ENCODE assay signal across 33 cellular contexts in genomic region chr2:50466694-50467093, GRCh38.
"Had no signal": no experiment of that assay in that cellular context is flagged by ENCODE, and none has a peak within 500 bp of the region (broad histone marks: within the 10 kb centered on the region; RNA-seq: fewer than 3 reads in every experiment).

No MANE protein-coding gene starts in this region.

- H3K4me1 Mint-ChIP-seq: activated CD4-positive, alpha-beta T cell treated with anti-CD3 and anti-CD28 coated beads for 36 hours; activated CD4-positive, alpha-beta T cell treated with anti-CD3 and anti-CD28 coated beads, Interleukin-2, amount 10 ng/mL, durations not matched to agents 24 days and 14 days; activated CD8-positive, alpha-beta memory T cell treated with anti-CD3 and anti-CD28 coated beads, Interleukin-2, amount 10 ng/mL, durations not matched to agents 7 days and 5 days; activated naive CD4-positive, alpha-beta T cell treated with anti-CD3 and anti-CD28 coated beads, Interleukin-2, amount 50 U/mL, for 24 hours; activated naive CD8-positive, alpha-beta T cell treated with anti-CD3 and anti-CD28 coated beads for 36 hours; activated naive CD8-positive, alpha-beta T cell treated with anti-CD3 and anti-CD28 coated beads, Interleukin-2, amount 50 U/mL, for 24 hours had no signal

- H3K9me3 ChIP-seq: adrenal gland, body of pancreas, breast epithelium, colonic mucosa had no signal

- H3K27ac ChIP-seq: adrenal gland, body of pancreas, breast epithelium, cardiac muscle cell, colonic mucosa, dorsolateral prefrontal cortex had no signal

- H3K36me3 ChIP-seq: adrenal gland, breast epithelium, cardiac muscle cell, colonic mucosa had no signal

- DNase-seq: activated CD4-positive, alpha-beta memory T cell treated with anti-CD3 and anti-CD28 coated beads for 36 hours; activated CD4-positive, alpha-beta T cell treated with anti-CD3 and anti-CD28 coated beads for 36 hours; activated CD4-positive, alpha-beta T cell treated with anti-CD3 and anti-CD28 coated beads, Interleukin-2, amount 10 ng/mL, durations not matched to agents 24 days and 14 days; activated CD4-positive, CD25-positive, alpha-beta regulatory T cell; activated CD4-positive, CD25-positive, alpha-beta regulatory T cell treated with anti-CD3 and anti-CD28 coated beads, Interleukin-2, amount 50 U/mL, for 72 hours; activated CD8-positive, alpha-beta memory T cell treated with anti-CD3 and anti-CD28 coated beads, Interleukin-2, amount 10 ng/mL, durations not matched to agents 7 days and 5 days; activated CD8-positive, alpha-beta memory T cell treated with anti-CD3 and anti-CD28 coated beads, Interleukin-2, amount 50 U/mL, for 4 hours; activated CD8-positive, alpha-beta T cell treated with anti-CD3 and anti-CD28 coated beads, Interleukin-2, amount 10 ng/mL, durations not matched to agents 7 days and 5 days; activated effector memory CD4-positive, alpha-beta T cell treated with anti-CD3 and anti-CD28 coated beads, Interleukin-2, amount 50 U/mL, for 16 hours; activated naive CD4-positive, alpha-beta T cell treated with anti-CD3 and anti-CD28 coated beads for 36 hours; activated naive CD8-positive, alpha-beta T cell treated with anti-CD3 and anti-CD28 coated beads for 36 hours; activated naive CD8-positive, alpha-beta T cell treated with anti-CD3 and anti-CD28 coated beads, Interleukin-2, amount 50 U/mL, for 24 hours; activated T-cell treated with anti-CD3 and anti-CD28 coated beads, Interleukin-2, amount 50 U/mL, for 1 hour; activated T-cell treated with anti-CD3 and anti-CD28 coated beads, Interleukin-2, amount 50 U/mL, for 48 hours; adrenal gland; amygdala; aorta; body of pancreas; central memory CD4-positive, alpha-beta T cell; cerebellar nuclear complex; colonic mucosa; dorsolateral prefrontal cortex; effector memory CD4-positive, alpha-beta T cell; endodermal cell; foreskin fibroblast; head of caudate nucleus; T-helper 2 cell had no signal

- H3K4me1 ChIP-seq: adrenal gland, body of pancreas, breast epithelium, colonic mucosa had no signal

- H3K4me3 Mint-ChIP-seq: activated CD4-positive, alpha-beta memory T cell treated with anti-CD3 and anti-CD28 coated beads for 36 hours; activated CD4-positive, alpha-beta T cell treated with anti-CD3 and anti-CD28 coated beads for 36 hours; activated CD4-positive, alpha-beta T cell treated with anti-CD3 and anti-CD28 coated beads, Interleukin-2, amount 10 ng/mL, durations not matched to agents 24 days and 14 days; activated CD8-positive, alpha-beta memory T cell treated with anti-CD3 and anti-CD28 coated beads, Interleukin-2, amount 10 ng/mL, durations not matched to agents 7 days and 5 days; activated CD8-positive, alpha-beta T cell treated with anti-CD3 and anti-CD28 coated beads, Interleukin-2, amount 10 ng/mL, durations not matched to agents 7 days and 5 days; activated naive CD4-positive, alpha-beta T cell treated with anti-CD3 and anti-CD28 coated beads for 36 hours; activated naive CD4-positive, alpha-beta T cell treated with anti-CD3 and anti-CD28 coated beads, Interleukin-2, amount 50 U/mL, for 24 hours; activated naive CD8-positive, alpha-beta T cell treated with anti-CD3 and anti-CD28 coated beads for 36 hours; activated naive CD8-positive, alpha-beta T cell treated with anti-CD3 and anti-CD28 coated beads, Interleukin-2, amount 50 U/mL, for 24 hours; activated T-helper 1 cell treated with anti-CD3 and anti-CD28 coated beads, Interleukin-12 subunit alpha, Interleukin-12 subunit beta, Interleukin-2, Interleukin-4 antibody, amounts not matched to agents 30 ng/mL and 10 ng/mL and 1 ng/mL, durations not matched to agents 14 hours and 24 hours and 36 hours; dendritic cell treated with granulocyte-macrophage colony-stimulating factor and Interleukin-4, amounts not matched to agents 40 ng/mL and 50 ng/mL, for 4 days; endodermal cell had no signal

- H3K27me3 ChIP-seq: adrenal gland, body of pancreas, breast epithelium, cardiac muscle cell, colonic mucosa, dorsolateral prefrontal cortex had no signal

- H3K36me3 Mint-ChIP-seq: activated CD4-positive, alpha-beta memory T cell treated with anti-CD3 and anti-CD28 coated beads for 36 hours; activated CD8-positive, alpha-beta memory T cell treated with anti-CD3 and anti-CD28 coated beads, Interleukin-2, amount 10 ng/mL, durations not matched to agents 7 days and 5 days; activated naive CD4-positive, alpha-beta T cell treated with anti-CD3 and anti-CD28 coated beads, Interleukin-2, amount 50 U/mL, for 24 hours; activated naive CD8-positive, alpha-beta T cell treated with anti-CD3 and anti-CD28 coated beads for 36 hours had no signal

- H3K4me3 ChIP-seq: adrenal gland, body of pancreas, breast epithelium, cardiac muscle cell, colonic mucosa, dorsolateral prefrontal cortex had no signal

- H3K9me3 Mint-ChIP-seq: activated CD4-positive, alpha-beta memory T cell treated with anti-CD3 and anti-CD28 coated beads for 36 hours; activated CD4-positive, alpha-beta T cell treated with anti-CD3 and anti-CD28 coated beads, Interleukin-2, amount 10 ng/mL, durations not matched to agents 24 days and 14 days; activated naive CD4-positive, alpha-beta T cell treated with anti-CD3 and anti-CD28 coated beads for 36 hours; activated naive CD4-positive, alpha-beta T cell treated with anti-CD3 and anti-CD28 coated beads, Interleukin-2, amount 50 U/mL, for 24 hours; activated naive CD8-positive, alpha-beta T cell treated with anti-CD3 and anti-CD28 coated beads for 36 hours; activated naive CD8-positive, alpha-beta T cell treated with anti-CD3 and anti-CD28 coated beads, Interleukin-2, amount 50 U/mL, for 24 hours; activated T-helper 1 cell treated with anti-CD3 and anti-CD28 coated beads, Interleukin-12 subunit alpha, Interleukin-12 subunit beta, Interleukin-2, Interleukin-4 antibody, amounts not matched to agents 30 ng/mL and 10 ng/mL and 1 ng/mL, durations not matched to agents 14 hours and 24 hours and 36 hours; activated T-helper 2 cell treated with anti-CD3 and anti-CD28 coated beads, Interferon-gamma antibody, Interleukin-2, Interleukin-4, amounts not matched to agents 10 μg/mL and 5 μg/mL and 100 μg/mL, durations not matched to agents 14 hours and 24 hours and 36 hours; dendritic cell treated with granulocyte-macrophage colony-stimulating factor and Interleukin-4, amounts not matched to agents 40 ng/mL and 50 ng/mL, for 4 days; endodermal cell had no signal

- H3K27me3 Mint-ChIP-seq: activated CD4-positive, alpha-beta memory T cell treated with anti-CD3 and anti-CD28 coated beads for 36 hours; activated CD4-positive, alpha-beta T cell treated with anti-CD3 and anti-CD28 coated beads, Interleukin-2, amount 10 ng/mL, durations not matched to agents 24 days and 14 days; activated CD8-positive, alpha-beta memory T cell treated with anti-CD3 and anti-CD28 coated beads, Interleukin-2, amount 10 ng/mL, durations not matched to agents 7 days and 5 days; activated naive CD4-positive, alpha-beta T cell treated with anti-CD3 and anti-CD28 coated beads, Interleukin-2, amount 50 U/mL, for 24 hours; activated naive CD8-positive, alpha-beta T cell treated with anti-CD3 and anti-CD28 coated beads for 36 hours; dendritic cell treated with granulocyte-macrophage colony-stimulating factor and Interleukin-4, amounts not matched to agents 40 ng/mL and 50 ng/mL, for 4 days had no signal

- H3K27ac Mint-ChIP-seq: activated CD4-positive, alpha-beta memory T cell treated with anti-CD3 and anti-CD28 coated beads for 36 hours; activated CD4-positive, alpha-beta T cell treated with anti-CD3 and anti-CD28 coated beads for 36 hours; activated CD4-positive, alpha-beta T cell treated with anti-CD3 and anti-CD28 coated beads, Interleukin-2, amount 10 ng/mL, durations not matched to agents 24 days and 14 days; activated CD8-positive, alpha-beta memory T cell treated with anti-CD3 and anti-CD28 coated beads, Interleukin-2, amount 10 ng/mL, durations not matched to agents 7 days and 5 days; activated CD8-positive, alpha-beta T cell treated with anti-CD3 and anti-CD28 coated beads, Interleukin-2, amount 10 ng/mL, durations not matched to agents 7 days and 5 days; activated naive CD4-positive, alpha-beta T cell treated with anti-CD3 and anti-CD28 coated beads for 36 hours; activated naive CD4-positive, alpha-beta T cell treated with anti-CD3 and anti-CD28 coated beads, Interleukin-2, amount 50 U/mL, for 24 hours; activated naive CD8-positive, alpha-beta T cell treated with anti-CD3 and anti-CD28 coated beads for 36 hours; activated naive CD8-positive, alpha-beta T cell treated with anti-CD3 and anti-CD28 coated beads, Interleukin-2, amount 50 U/mL, for 24 hours; activated T-helper 1 cell treated with anti-CD3 and anti-CD28 coated beads, Interleukin-12 subunit alpha, Interleukin-12 subunit beta, Interleukin-2, Interleukin-4 antibody, amounts not matched to agents 30 ng/mL and 10 ng/mL and 1 ng/mL, durations not matched to agents 14 hours and 24 hours and 36 hours; activated T-helper 2 cell treated with anti-CD3 and anti-CD28 coated beads, Interferon-gamma antibody, Interleukin-2, Interleukin-4, amounts not matched to agents 10 μg/mL and 5 μg/mL and 100 μg/mL, durations not matched to agents 14 hours and 24 hours and 36 hours; dendritic cell treated with granulocyte-macrophage colony-stimulating factor and Interleukin-4, amounts not matched to agents 40 ng/mL and 50 ng/mL, for 4 days; endodermal cell had no signal
